8 cellular contexts compared by ENCODE assay signal in genomic region chr6:16741112-16742016, GRCh38. TPM values are rescaled to one million over a fixed set of nuclear protein-coding genes. Genes with fewer than 3 reads are reported as not detected.
A peak's percentile ranks its signal among the peaks of the same experiment; 100 is the strongest.
DNase-seq lines count a peak whose midpoint lies in the region; ATAC-seq and TF ChIP-seq lines count a peak whose summit lies in the region.

No MANE protein-coding gene starts in this region.

- H3K4me3 Mint-ChIP-seq in activated naive CD8-positive, alpha-beta T cell treated with anti-CD3 and anti-CD28 coated beads, Interleukin-2, amount 10 ng/mL, durations not matched to agents 7 days and 5 days: peak overlapping the region; percentile 4

- no peak for TF ChIP-seq CTCF in GM12865 (IDR thresholded peaks at IDR 0.05; ENCODE audit: insufficient read depth, low read depth, low read length, missing control alignments)

- no peaks in the 10 kb centered on the region for H3K9me3 Mint-ChIP-seq in activated naive CD8-positive, alpha-beta T cell treated with anti-CD3 and anti-CD28 coated beads, Interleukin-2, amount 10 ng/mL, durations not matched to agents 7 days and 5 days

- peaks cover 0 to 3% of the 10 kb centered on the region in 2 donors for H3K36me3 ChIP-seq in mucosa of rectum (ENCODE audit: control insufficient read depth in 2 of 2, insufficient read depth in 2 of 2, low read length in 2 of 2)

- peak; percentile 66 for ATAC-seq in HG03139 (IDR thresholded peaks at IDR 0.05; ENCODE audit: unreplicated experiment)
- ATAC-seq in activated naive CD8-positive, alpha-beta T cell treated with anti-CD3 and anti-CD28 coated beads, Interleukin-2, amount 10 ng/mL, durations not matched to agents 7 days and 5 days (ENCODE audit: low read depth): peak; percentile 63
- ATAC-seq in HG03439 (IDR thresholded peaks at IDR 0.05; ENCODE audit: unreplicated experiment): no peak
- no peak for ATAC-seq in HG03025 (IDR thresholded peaks at IDR 0.05; ENCODE audit: low FRiP score, unreplicated experiment)

- H3K4me3 ChIP-seq in GM12865 (ENCODE audit: low read depth, low read length) (no peak overlapping the region), mucosa of rectum (ENCODE audit: low read length in 2 of 2) (no peak overlapping the region)

- peaks cover 8 to 23% of the 10 kb centered on the region in 2 donors for H3K4me1 ChIP-seq in mucosa of rectum (ENCODE audit: control insufficient read depth in 2 of 2, insufficient read depth in 2 of 2, low read length in 2 of 2)

- H3K27me3 Mint-ChIP-seq in activated naive CD8-positive, alpha-beta T cell treated with anti-CD3 and anti-CD28 coated beads, Interleukin-2, amount 10 ng/mL, durations not matched to agents 7 days and 5 days: no peaks in the 10 kb centered on the region

- H3K27ac Mint-ChIP-seq in activated naive CD8-positive, alpha-beta T cell treated with anti-CD3 and anti-CD28 coated beads, Interleukin-2, amount 10 ng/mL, durations not matched to agents 7 days and 5 days: no peak overlapping the region

- DNase-seq in GM12865 (ENCODE audit: low read depth) (peak; percentile 46), KG1 (lab: John Stamatoyannopoulos, UW) (no peak)
- no peak for DNase-seq in activated naive CD8-positive, alpha-beta T cell treated with anti-CD3 and anti-CD28 coated beads, Interleukin-2, amount 10 ng/mL, durations not matched to agents 7 days and 5 days
- DNase-seq in activated CD4-positive, alpha-beta T cell treated with anti-CD3 and anti-CD28 coated beads for 1 hour: no peak

- peaks cover 35% of the 10 kb centered on the region for H3K36me3 Mint-ChIP-seq in activated naive CD8-positive, alpha-beta T cell treated with anti-CD3 and anti-CD28 coated beads, Interleukin-2, amount 10 ng/mL, durations not matched to agents 7 days and 5 days

- no peaks in the 10 kb centered on the region for H3K9me3 ChIP-seq in mucosa of rectum (ENCODE audit: control insufficient read depth in 2 of 2, low read length in 2 of 2)

- no peak overlapping the region for H3K9ac ChIP-seq in mucosa of rectum (ENCODE audit: low read depth in 1 of 2, low read length in 2 of 2)

- H3K27ac ChIP-seq in mucosa of rectum (ENCODE audit: low read depth in 2 of 2, low read length in 2 of 2): peak overlapping the region; percentile 19 to 41

- POLR2A ChIA-PET in activated naive CD8-positive, alpha-beta T cell treated with anti-CD3 and anti-CD28 coated beads, Interleukin-2, amount 10 ng/mL, durations not matched to agents 7 days and 5 days (lab: Charles Lee): interaction anchor here (1.0 kb wide), 1 partner anchor 10 kb away, joined by 3 read pairs; no protein-coding TSS in a partner anchor

- no peaks in the 10 kb centered on the region for H3K27me3 ChIP-seq in mucosa of rectum (ENCODE audit: control insufficient read depth in 2 of 2, insufficient read depth in 2 of 2, low read length in 2 of 2)

- H3K4me1 Mint-ChIP-seq in activated naive CD8-positive, alpha-beta T cell treated with anti-CD3 and anti-CD28 coated beads, Interleukin-2, amount 10 ng/mL, durations not matched to agents 7 days and 5 days: peaks cover 46% of the 10 kb centered on the region

RNA-seq across cellular contexts. Expression of gene ATXN1, which starts 19.9 kb away (rescaled TPM):
- total RNA-seq in activated naive CD8-positive, alpha-beta T cell treated with anti-CD3 and anti-CD28 coated beads, Interleukin-2, amount 10 ng/mL, durations not matched to agents 7 days and 5 days: 10 to 100 TPM; 63.6 to 67.2 TPM

Comparison
In these comparisons a context has a peak if more than half of its experiments do, and no peak if none do; other contexts are left out.
1. ATAC-seq: peak in HG03139 (single experiment) and activated naive CD8-positive, alpha-beta T cell treated with anti-CD3 and anti-CD28 coated beads, Interleukin-2, amount 10 ng/mL, durations not matched to agents 7 days and 5 days (single experiment); none in HG03439 (single experiment) and HG03025 (single experiment).